ENCODE assay signal across 37 cellular contexts in genomic region chr6:132587462-132587861, GRCh38. TPM values are rescaled to one million over a fixed set of nuclear protein-coding genes. Genes with fewer than 3 reads are reported as not detected.
"Had no signal": no experiment of that assay in that cellular context is flagged by ENCODE, and none has a peak within 500 bp of the region (broad histone marks: within the 10 kb centered on the region; RNA-seq: fewer than 3 reads in every experiment).

No MANE protein-coding gene starts in this region.

- FAIRE-seq: islet of Langerhans, pancreas, small intestine, TTC549 had no signal

- H3K9me3 ChIP-seq: ascending aorta, gastrocnemius medialis, left ventricle myocardium inferior, pancreas, prostate gland, sigmoid colon, stomach, thyroid gland, upper lobe of left lung had no signal

- H3K36me3 ChIP-seq: ascending aorta, cardiac muscle cell, gastrocnemius medialis, left ventricle myocardium inferior, pancreas, prostate gland, sigmoid colon, stomach, thyroid gland, upper lobe of left lung had no signal

- H3K4me1 ChIP-seq: ascending aorta, gastrocnemius medialis, left ventricle myocardium inferior, prostate gland, sigmoid colon, stomach, thyroid gland, upper lobe of left lung had no signal

- H3K27me3 ChIP-seq: ascending aorta, cardiac muscle cell, gastrocnemius medialis, pancreas, sigmoid colon, stomach, thyroid gland, upper lobe of left lung had no signal

- H3K27ac ChIP-seq: ascending aorta, cardiac muscle cell, coronary artery, dorsolateral prefrontal cortex, gastrocnemius medialis, left ventricle myocardium inferior, pancreas, prostate gland, sigmoid colon, stomach, thyroid gland, upper lobe of left lung, VCaP had no signal

- DNase-seq: activated CD4-positive, alpha-beta T cell treated with anti-CD3 and anti-CD28 coated beads for 4 hours; activated CD4-positive, alpha-beta T cell treated with anti-CD3 and anti-CD28 coated beads, Interleukin-2, amount 50 U/mL, for 48 hours; activated CD8-positive, alpha-beta memory T cell treated with anti-CD3 and anti-CD28 coated beads, Interleukin-2, amount 50 U/mL, for 4 hours; activated gamma-delta T cell; activated naive CD4-positive, alpha-beta T cell treated with anti-CD3 and anti-CD28 coated beads, Interleukin-2, amount 10 ng/mL, durations not matched to agents 7 days and 5 days; activated naive CD8-positive, alpha-beta T cell treated with anti-CD3 and anti-CD28 coated beads, Interleukin-2, amount 10 ng/mL, durations not matched to agents 7 days and 5 days; activated T-cell treated with anti-CD3 and anti-CD28 coated beads, Interleukin-2, amount 50 U/mL, for 1 hour; dorsolateral prefrontal cortex; effector memory CD8-positive, alpha-beta T cell; erythroblast; gastrocnemius medialis; glutamatergic neuron; left ventricle myocardium inferior; naive B cell; nucleus accumbens; pancreas; retina; sigmoid colon; small intestine; stimulated activated CD4-positive, alpha-beta T cell treated with anti-CD3 and anti-CD28 coated beads, Interleukin-4, amount 100 ng/mL, for 24 hours; stomach; T-helper 9 cell; thyroid gland had no signal

- ATAC-seq: effector memory CD8-positive, alpha-beta T cell; gastrocnemius medialis; pancreas; stimulated activated effector memory CD8-positive, alpha-beta T cell treated with anti-CD3 and anti-CD28 coated beads, Interleukin-12 subunit alpha, Interleukin-12 subunit beta, amount 100 ng/mL, for 72 hours had no signal

- H3K4me3 ChIP-seq: ascending aorta, cardiac muscle cell, coronary artery, dorsolateral prefrontal cortex, gastrocnemius medialis, left ventricle myocardium inferior, pancreas, prostate gland, sigmoid colon, stomach, thyroid gland, upper lobe of left lung had no signal

RNA-seq across cellular contexts. Expression of gene TAAR5, which starts 2.1 kb away (rescaled TPM):
- total RNA-seq: activated CD8-positive, alpha-beta memory T cell treated with anti-CD3 and anti-CD28 coated beads for 36 hours; activated naive CD8-positive, alpha-beta T cell treated with anti-CD3 and anti-CD28 coated beads, Interleukin-2, amount 10 ng/mL, durations not matched to agents 7 days and 5 days; activated T-helper 1 cell treated with anti-CD3 and anti-CD28 coated beads, Interleukin-12 subunit alpha, Interleukin-12 subunit beta, Interleukin-2, Interleukin-4 antibody, amounts not matched to agents 30 ng/mL and 10 ng/mL and 1 ng/mL, durations not matched to agents 14 hours and 24 hours and 36 hours; ascending aorta; cardiac muscle cell; cerebellum; gastrocnemius medialis; left ventricle myocardium inferior; mesothelial cell of epicardium; pancreas; prostate gland; sigmoid colon; stomach; thyroid gland; upper lobe of left lung had no signal
- polyA plus RNA-seq: cardiac muscle cell, neural cell, pancreas, small intestine, stomach had no signal

RNA-seq across cellular contexts. Expression of gene TAAR6, which starts 17.3 kb away (rescaled TPM):
- total RNA-seq: activated CD8-positive, alpha-beta memory T cell treated with anti-CD3 and anti-CD28 coated beads for 36 hours; activated naive CD8-positive, alpha-beta T cell treated with anti-CD3 and anti-CD28 coated beads, Interleukin-2, amount 10 ng/mL, durations not matched to agents 7 days and 5 days; activated T-helper 1 cell treated with anti-CD3 and anti-CD28 coated beads, Interleukin-12 subunit alpha, Interleukin-12 subunit beta, Interleukin-2, Interleukin-4 antibody, amounts not matched to agents 30 ng/mL and 10 ng/mL and 1 ng/mL, durations not matched to agents 14 hours and 24 hours and 36 hours; ascending aorta; cardiac muscle cell; cerebellum; gastrocnemius medialis; left ventricle myocardium inferior; mesothelial cell of epicardium; pancreas; prostate gland; sigmoid colon; stomach; thyroid gland; upper lobe of left lung had no signal
- polyA plus RNA-seq: cardiac muscle cell, neural cell, pancreas, sigmoid colon, small intestine, stomach had no signal

RNA-seq across cellular contexts. Expression of gene TAAR8, which starts 35.0 kb away (rescaled TPM):
- total RNA-seq: activated CD8-positive, alpha-beta memory T cell treated with anti-CD3 and anti-CD28 coated beads for 36 hours; activated naive CD8-positive, alpha-beta T cell treated with anti-CD3 and anti-CD28 coated beads, Interleukin-2, amount 10 ng/mL, durations not matched to agents 7 days and 5 days; activated T-helper 1 cell treated with anti-CD3 and anti-CD28 coated beads, Interleukin-12 subunit alpha, Interleukin-12 subunit beta, Interleukin-2, Interleukin-4 antibody, amounts not matched to agents 30 ng/mL and 10 ng/mL and 1 ng/mL, durations not matched to agents 14 hours and 24 hours and 36 hours; ascending aorta; cardiac muscle cell; cerebellum; dorsolateral prefrontal cortex; gastrocnemius medialis; left ventricle myocardium inferior; mesothelial cell of epicardium; pancreas; prostate gland; sigmoid colon; stomach; thyroid gland; upper lobe of left lung had no signal
- polyA plus RNA-seq: cardiac muscle cell, neural cell, pancreas, sigmoid colon, small intestine, stomach had no signal

RNA-seq across cellular contexts. Expression of gene TAAR2, which starts 36.6 kb away (rescaled TPM):
- total RNA-seq: activated CD8-positive, alpha-beta memory T cell treated with anti-CD3 and anti-CD28 coated beads for 36 hours; activated naive CD8-positive, alpha-beta T cell treated with anti-CD3 and anti-CD28 coated beads, Interleukin-2, amount 10 ng/mL, durations not matched to agents 7 days and 5 days; activated T-helper 1 cell treated with anti-CD3 and anti-CD28 coated beads, Interleukin-12 subunit alpha, Interleukin-12 subunit beta, Interleukin-2, Interleukin-4 antibody, amounts not matched to agents 30 ng/mL and 10 ng/mL and 1 ng/mL, durations not matched to agents 14 hours and 24 hours and 36 hours; ascending aorta; cardiac muscle cell; cerebellum; dorsolateral prefrontal cortex; gastrocnemius medialis; left ventricle myocardium inferior; mesothelial cell of epicardium; pancreas; prostate gland; sigmoid colon; stomach; thyroid gland; upper lobe of left lung had no signal
- polyA plus RNA-seq: cardiac muscle cell, neural cell, pancreas, sigmoid colon, small intestine, stomach had no signal

RNA-seq across cellular contexts. Expression of gene TAAR9, which starts 49.4 kb away (rescaled TPM):
- total RNA-seq: activated CD8-positive, alpha-beta memory T cell treated with anti-CD3 and anti-CD28 coated beads for 36 hours; activated naive CD8-positive, alpha-beta T cell treated with anti-CD3 and anti-CD28 coated beads, Interleukin-2, amount 10 ng/mL, durations not matched to agents 7 days and 5 days; activated T-helper 1 cell treated with anti-CD3 and anti-CD28 coated beads, Interleukin-12 subunit alpha, Interleukin-12 subunit beta, Interleukin-2, Interleukin-4 antibody, amounts not matched to agents 30 ng/mL and 10 ng/mL and 1 ng/mL, durations not matched to agents 14 hours and 24 hours and 36 hours; ascending aorta; cardiac muscle cell; cerebellum; dorsolateral prefrontal cortex; gastrocnemius medialis; left ventricle myocardium inferior; mesothelial cell of epicardium; pancreas; prostate gland; sigmoid colon; stomach; thyroid gland; upper lobe of left lung had no signal
- polyA plus RNA-seq: cardiac muscle cell, neural cell, pancreas, sigmoid colon, small intestine, stomach had no signal
